Comparison of ENCODE assay signal across 1 cellular context in the genomic region with DNA sequence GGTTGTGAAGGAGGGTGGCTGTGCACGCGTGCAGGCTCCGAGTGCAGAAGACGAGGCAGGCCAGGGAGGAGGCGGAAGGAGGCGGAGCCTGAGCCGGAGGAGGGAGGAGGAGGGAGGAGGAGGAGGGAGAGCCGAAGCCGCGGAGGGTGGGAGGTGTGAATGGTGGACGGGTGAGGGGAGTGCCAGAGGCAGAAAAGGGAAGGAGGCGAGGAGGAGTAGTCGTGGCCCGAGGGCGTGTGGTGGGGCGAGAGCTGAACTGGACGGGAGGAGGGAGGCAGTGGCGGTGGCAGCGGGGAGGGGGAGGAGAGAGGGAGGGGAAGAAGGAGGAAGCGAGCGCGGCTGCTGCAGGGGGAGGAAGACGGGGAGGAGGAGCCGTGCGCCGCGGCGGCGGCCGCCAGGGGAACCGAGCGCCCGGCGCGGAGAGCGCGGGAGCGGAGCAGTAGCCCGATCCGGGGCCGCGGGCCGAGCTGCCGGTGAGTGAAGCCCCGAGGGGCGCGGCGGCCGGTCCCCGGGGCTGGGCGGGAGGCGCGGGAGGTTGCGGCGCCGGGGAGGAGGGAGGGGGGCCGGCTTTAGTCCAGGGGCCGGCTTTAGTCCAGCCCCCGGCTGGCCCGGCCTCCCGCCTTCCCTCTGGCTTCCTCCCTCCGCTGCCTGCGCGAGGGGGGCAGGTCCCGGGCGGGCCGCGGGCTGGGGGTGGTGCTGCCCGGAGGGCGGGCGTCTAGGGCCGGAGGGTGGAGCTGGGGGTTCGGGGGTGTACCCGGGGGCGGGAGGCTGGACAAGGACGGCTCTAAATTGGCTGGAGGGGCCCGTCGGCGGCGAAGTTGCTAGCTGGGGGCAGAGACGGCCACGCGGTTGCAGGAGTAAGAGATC.
TF ChIP-seq lines count a peak whose summit lies in the region.

Gene TMEM164, plus strand, starts transcription at position 815 of the 867 bp plus-strand sequence. CDS start 661 bp downstream, outside the sequence.

TF ChIP-seq in HEK293, 187 proteins besides CTCF, POLR2A, EP300 and RAD21 (continued from another document and continues in another):
- TF ChIP-seq EGR2 (tag by site-specific recombination; IDR thresholded peaks at IDR 0.05; ENCODE audit: low read depth) (peak; percentile 96), ZNF830 (tag by site-specific recombination; IDR thresholded peaks at IDR 0.05; ENCODE audit: low read depth) (no peak), ZNF561 (tag by site-specific recombination; IDR thresholded peaks at IDR 0.05; ENCODE audit: borderline replicate concordance) (0 out of 2 replicates have a peak, but pooled peaks have one; percentile 16), ZNF248 (tag by site-specific recombination; IDR thresholded peaks at IDR 0.05) (no peak), KLF7 (tag by site-specific recombination; IDR thresholded peaks at IDR 0.05; ENCODE audit: borderline replicate concordance) (no peak), ZBTB1 (tag by site-specific recombination; IDR thresholded peaks at IDR 0.05) (no peak), ZNF529 (tag by site-specific recombination; IDR thresholded peaks at IDR 0.05; ENCODE audit: insufficient replicate concordance) (no peak), ZNF544 (tag by site-specific recombination; IDR thresholded peaks at IDR 0.05) (no peak), ZNF350 (tag by site-specific recombination; IDR thresholded peaks at IDR 0.05) (no peak), ZNF404 (tag by site-specific recombination; IDR thresholded peaks at IDR 0.05) (no peak), WT1 (tag by site-specific recombination; IDR thresholded peaks at IDR 0.05) (peak; percentile 87), PATZ1 (tag by site-specific recombination; IDR thresholded peaks at IDR 0.05) (peak; percentile 89), ZBTB21 (tag by site-specific recombination; IDR thresholded peaks at IDR 0.05) (no peak), ZNF624 (tag by site-specific recombination; IDR thresholded peaks at IDR 0.05) (no peak), ZBTB8A (tag by site-specific recombination; IDR thresholded peaks at IDR 0.05) (0 out of 2 replicates have a peak, but pooled peaks have one; percentile 28), ZNF16 (tag by site-specific recombination; IDR thresholded peaks at IDR 0.05; ENCODE audit: low read depth) (no peak), MEIS1 (CRISPR knock-in tag; IDR thresholded peaks at IDR 0.05; ENCODE audit: borderline replicate concordance) (no peak), ZNF223 (tag by site-specific recombination; IDR thresholded peaks at IDR 0.05) (no peak), ZBTB48 (tag by site-specific recombination; IDR thresholded peaks at IDR 0.05) (no peak), ZNF184 (tag by site-specific recombination; IDR thresholded peaks at IDR 0.05) (no peak), ZEB2 (tag by site-specific recombination; IDR thresholded peaks at IDR 0.05) (peak; percentile 67), ZNF639 (tag by site-specific recombination; IDR thresholded peaks at IDR 0.05) (no peak), ZNF792 (tag by site-specific recombination; IDR thresholded peaks at IDR 0.05) (no peak), ZNF747 (tag by site-specific recombination; IDR thresholded peaks at IDR 0.05) (no peak), ZBTB26 (tag by site-specific recombination; optimal IDR thresholded peaks at IDR 0.05) (peak; percentile 59), ZNF549 (tag by site-specific recombination; IDR thresholded peaks at IDR 0.05) (no peak), SP2 (tag by site-specific recombination; IDR thresholded peaks at IDR 0.05) (peak; percentile 70), ZNF37A (tag by site-specific recombination; IDR thresholded peaks at IDR 0.05) (no peak), ZNF785 (tag by site-specific recombination; IDR thresholded peaks at IDR 0.05) (no peak), ZNF202 (tag by site-specific recombination; IDR thresholded peaks at IDR 0.05; ENCODE audit: borderline replicate concordance) (no peak), ZNF292 (tag by site-specific recombination; IDR thresholded peaks at IDR 0.05; ENCODE audit: borderline replicate concordance, low read depth) (no peak), YY2 (tag by site-specific recombination; IDR thresholded peaks at IDR 0.05) (no peak), ZNF335 (tag by site-specific recombination; conservative IDR thresholded peaks at IDR 0.05) (peak; percentile 69), FEZF1 (tag by site-specific recombination; IDR thresholded peaks at IDR 0.05) (no peak), PRDM10 (tag by site-specific recombination; IDR thresholded peaks at IDR 0.05) (peak; percentile 56; the same call in 1 of the 2 replicates), ZNF391 (tag by site-specific recombination; IDR thresholded peaks at IDR 0.05; ENCODE audit: borderline replicate concordance, low read depth) (peak; percentile 77; the same call in 1 of the 2 replicates), GLI4 (tag by site-specific recombination; IDR thresholded peaks at IDR 0.05) (peak; percentile 74; the same call in 1 of the 2 replicates), ZBTB17 (tag by site-specific recombination; IDR thresholded peaks at IDR 0.05) (peak; percentile 78), GLIS1 (tag by site-specific recombination; IDR thresholded peaks at IDR 0.05) (no peak; the same call in none of the 2 replicates), ZNF366 (tag by site-specific recombination; conservative IDR thresholded peaks at IDR 0.05) (peak; percentile 70)
- TF ChIP-seq, protein P1, sequence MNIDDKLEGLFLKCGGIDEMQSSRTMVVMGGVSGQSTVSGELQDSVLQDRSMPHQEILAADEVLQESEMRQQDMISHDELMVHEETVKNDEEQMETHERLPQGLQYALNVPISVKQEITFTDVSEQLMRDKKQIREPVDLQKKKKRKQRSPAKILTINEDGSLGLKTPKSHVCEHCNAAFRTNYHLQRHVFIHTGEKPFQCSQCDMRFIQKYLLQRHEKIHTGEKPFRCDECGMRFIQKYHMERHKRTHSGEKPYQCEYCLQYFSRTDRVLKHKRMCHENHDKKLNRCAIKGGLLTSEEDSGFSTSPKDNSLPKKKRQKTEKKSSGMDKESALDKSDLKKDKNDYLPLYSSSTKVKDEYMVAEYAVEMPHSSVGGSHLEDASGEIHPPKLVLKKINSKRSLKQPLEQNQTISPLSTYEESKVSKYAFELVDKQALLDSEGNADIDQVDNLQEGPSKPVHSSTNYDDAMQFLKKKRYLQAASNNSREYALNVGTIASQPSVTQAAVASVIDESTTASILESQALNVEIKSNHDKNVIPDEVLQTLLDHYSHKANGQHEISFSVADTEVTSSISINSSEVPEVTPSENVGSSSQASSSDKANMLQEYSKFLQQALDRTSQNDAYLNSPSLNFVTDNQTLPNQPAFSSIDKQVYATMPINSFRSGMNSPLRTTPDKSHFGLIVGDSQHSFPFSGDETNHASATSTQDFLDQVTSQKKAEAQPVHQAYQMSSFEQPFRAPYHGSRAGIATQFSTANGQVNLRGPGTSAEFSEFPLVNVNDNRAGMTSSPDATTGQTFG (tag by site-specific recombination; IDR thresholded peaks at IDR 0.05; ENCODE audit: borderline replicate concordance) = no peak
- TF ChIP-seq, protein P2, sequence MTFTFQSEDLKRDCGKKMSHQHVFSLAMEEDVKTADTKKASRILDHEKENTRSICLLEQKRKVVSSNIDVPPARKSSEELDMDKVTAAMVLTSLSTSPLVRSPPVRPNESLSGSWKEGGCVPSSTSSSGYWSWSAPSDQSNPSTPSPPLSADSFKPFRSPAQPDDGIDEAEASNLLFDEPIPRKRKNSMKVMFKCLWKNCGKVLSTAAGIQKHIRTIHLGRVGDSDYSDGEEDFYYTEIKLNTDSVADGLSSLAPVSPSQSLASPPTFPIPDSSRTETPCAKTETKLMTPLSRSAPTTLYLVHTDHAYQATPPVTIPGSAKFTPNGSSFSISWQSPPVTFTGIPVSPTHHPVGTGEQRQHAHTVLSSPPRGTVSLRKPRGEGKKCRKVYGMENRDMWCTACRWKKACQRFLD (tag by site-specific recombination; IDR thresholded peaks at IDR 0.05) = no peak
- TF ChIP-seq, protein P3, sequence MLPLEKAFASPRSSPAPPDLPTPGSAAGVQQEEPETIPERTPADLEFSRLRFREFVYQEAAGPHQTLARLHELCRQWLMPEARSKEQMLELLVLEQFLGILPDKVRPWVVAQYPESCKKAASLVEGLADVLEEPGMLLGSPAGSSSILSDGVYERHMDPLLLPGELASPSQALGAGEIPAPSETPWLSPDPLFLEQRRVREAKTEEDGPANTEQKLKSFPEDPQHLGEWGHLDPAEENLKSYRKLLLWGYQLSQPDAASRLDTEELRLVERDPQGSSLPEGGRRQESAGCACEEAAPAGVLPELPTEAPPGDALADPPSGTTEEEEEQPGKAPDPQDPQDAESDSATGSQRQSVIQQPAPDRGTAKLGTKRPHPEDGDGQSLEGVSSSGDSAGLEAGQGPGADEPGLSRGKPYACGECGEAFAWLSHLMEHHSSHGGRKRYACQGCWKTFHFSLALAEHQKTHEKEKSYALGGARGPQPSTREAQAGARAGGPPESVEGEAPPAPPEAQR (tag by site-specific recombination; IDR thresholded peaks at IDR 0.05) = no peak
- TF ChIP-seq, protein P4, sequence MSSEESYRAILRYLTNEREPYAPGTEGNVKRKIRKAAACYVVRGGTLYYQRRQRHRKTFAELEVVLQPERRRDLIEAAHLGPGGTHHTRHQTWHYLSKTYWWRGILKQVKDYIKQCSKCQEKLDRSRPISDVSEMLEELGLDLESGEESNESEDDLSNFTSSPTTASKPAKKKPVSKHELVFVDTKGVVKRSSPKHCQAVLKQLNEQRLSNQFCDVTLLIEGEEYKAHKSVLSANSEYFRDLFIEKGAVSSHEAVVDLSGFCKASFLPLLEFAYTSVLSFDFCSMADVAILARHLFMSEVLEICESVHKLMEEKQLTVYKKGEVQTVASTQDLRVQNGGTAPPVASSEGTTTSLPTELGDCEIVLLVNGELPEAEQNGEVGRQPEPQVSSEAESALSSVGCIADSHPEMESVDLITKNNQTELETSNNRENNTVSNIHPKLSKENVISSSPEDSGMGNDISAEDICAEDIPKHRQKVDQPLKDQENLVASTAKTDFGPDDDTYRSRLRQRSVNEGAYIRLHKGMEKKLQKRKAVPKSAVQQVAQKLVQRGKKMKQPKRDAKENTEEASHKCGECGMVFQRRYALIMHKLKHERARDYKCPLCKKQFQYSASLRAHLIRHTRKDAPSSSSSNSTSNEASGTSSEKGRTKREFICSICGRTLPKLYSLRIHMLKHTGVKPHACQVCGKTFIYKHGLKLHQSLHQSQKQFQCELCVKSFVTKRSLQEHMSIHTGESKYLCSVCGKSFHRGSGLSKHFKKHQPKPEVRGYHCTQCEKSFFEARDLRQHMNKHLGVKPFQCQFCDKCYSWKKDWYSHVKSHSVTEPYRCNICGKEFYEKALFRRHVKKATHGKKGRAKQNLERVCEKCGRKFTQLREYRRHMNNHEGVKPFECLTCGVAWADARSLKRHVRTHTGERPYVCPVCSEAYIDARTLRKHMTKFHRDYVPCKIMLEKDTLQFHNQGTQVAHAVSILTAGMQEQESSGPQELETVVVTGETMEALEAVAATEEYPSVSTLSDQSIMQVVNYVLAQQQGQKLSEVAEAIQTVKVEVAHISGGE (tag by site-specific recombination; conservative IDR thresholded peaks at IDR 0.05; ENCODE audit: low read depth) = peak; percentile 32; the same call in 1 of the 2 replicates
